1 cellular context compared by ENCODE assay signal in genomic region chr18:62249478-62250097, GRCh38.
TF ChIP-seq lines count a peak whose summit lies in the region.

No MANE protein-coding gene starts in this region.

TF ChIP-seq in IMR-90, 13 proteins besides CTCF, POLR2A, EP300 and RAD21:
- no peak for TF ChIP-seq RFX5 (IDR thresholded peaks at IDR 0.05; ENCODE audit: low read depth, low read length)
- peak; percentile 67 for TF ChIP-seq SMC3 (IDR thresholded peaks at IDR 0.05; ENCODE audit: low read depth, low read length)
TF ChIP-seq in IMR-90: peak in this region for 1.
